1 cellular context compared by ENCODE assay signal in the genomic region with DNA sequence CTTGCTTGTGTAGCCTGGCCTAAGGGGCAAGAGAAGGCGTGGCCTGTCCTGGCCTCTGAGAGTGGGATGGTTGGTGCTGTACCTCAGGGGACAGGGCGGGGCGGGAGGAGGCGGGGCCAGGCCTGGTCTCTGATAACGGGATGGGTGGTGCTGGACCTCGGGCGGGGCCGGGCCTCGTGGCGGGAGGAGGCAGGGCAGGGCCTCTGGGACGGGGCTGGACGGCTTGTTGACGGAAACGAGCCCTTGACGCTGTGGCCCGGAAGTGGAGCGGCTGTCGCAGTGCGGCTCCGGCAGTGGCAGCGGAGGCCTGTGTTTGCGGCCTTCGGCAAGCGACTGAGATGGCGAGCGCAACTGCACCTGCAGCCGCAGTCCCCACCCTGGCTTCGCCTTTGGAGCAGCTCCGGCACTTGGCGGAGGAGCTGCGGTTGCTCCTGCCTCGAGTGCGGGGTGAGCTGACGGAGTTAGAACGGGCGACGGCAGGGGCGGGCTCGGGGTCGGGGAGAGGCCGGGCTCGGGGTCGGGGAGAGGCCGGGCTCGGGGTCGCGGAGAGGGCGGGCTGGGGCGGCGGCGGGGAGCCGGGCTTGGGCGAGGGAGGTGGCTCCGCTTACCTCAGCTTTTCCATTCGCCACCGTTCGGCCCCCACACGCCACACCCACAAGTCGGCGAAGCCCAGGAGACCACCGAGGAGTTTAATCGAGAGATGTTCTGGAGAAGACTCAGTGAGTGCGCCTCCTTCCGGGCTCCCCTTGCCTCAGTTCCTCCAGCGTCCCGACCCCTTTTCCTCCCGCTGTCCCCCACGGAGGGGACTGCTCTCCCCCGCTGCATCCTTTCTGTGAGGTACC.
TF ChIP-seq lines count a peak whose summit lies in the region.

A gene with protein sequence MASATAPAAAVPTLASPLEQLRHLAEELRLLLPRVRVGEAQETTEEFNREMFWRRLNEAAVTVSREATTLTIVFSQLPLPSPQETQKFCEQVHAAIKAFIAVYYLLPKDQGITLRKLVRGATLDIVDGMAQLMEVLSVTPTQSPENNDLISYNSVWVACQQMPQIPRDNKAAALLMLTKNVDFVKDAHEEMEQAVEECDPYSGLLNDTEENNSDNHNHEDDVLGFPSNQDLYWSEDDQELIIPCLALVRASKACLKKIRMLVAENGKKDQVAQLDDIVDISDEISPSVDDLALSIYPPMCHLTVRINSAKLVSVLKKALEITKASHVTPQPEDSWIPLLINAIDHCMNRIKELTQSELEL (plus strand): TSS at position 243 of the 842 bp plus-strand sequence. CDS start 96 bp downstream, at position 339.

TF ChIP-seq in GM12878, 131 proteins besides CTCF, POLR2A, EP300 and RAD21 (continued from another document):
- TF ChIP-seq NFYA (IDR thresholded peaks at IDR 0.05; ENCODE audit: borderline replicate concordance, low read depth, low read length) (no peak), DPF2 (IDR thresholded peaks at IDR 0.05) (no peak), RCOR1 (conservative IDR thresholded peaks at IDR 0.05; ENCODE audit: low read depth, low read length) (no peak), NBN (IDR thresholded peaks at IDR 0.05) (no peak), PML (IDR thresholded peaks at IDR 0.05; ENCODE audit: low read length) (peak; percentile 80), CEBPB (IDR thresholded peaks at IDR 0.05; ENCODE audit: borderline replicate concordance in 1 of 2, low read depth in 2 of 2, low read length in 2 of 2) (no peak), FOS (IDR thresholded peaks at IDR 0.05; ENCODE audit: borderline replicate concordance, extremely low read depth, insufficient read length) (no peak), YY1 (IDR thresholded peaks at IDR 0.05; ENCODE audit: low read depth, low read length) (peak; percentile 65), PAX8 (IDR thresholded peaks at IDR 0.05) (no peak)
- TF ChIP-seq, protein P1, sequence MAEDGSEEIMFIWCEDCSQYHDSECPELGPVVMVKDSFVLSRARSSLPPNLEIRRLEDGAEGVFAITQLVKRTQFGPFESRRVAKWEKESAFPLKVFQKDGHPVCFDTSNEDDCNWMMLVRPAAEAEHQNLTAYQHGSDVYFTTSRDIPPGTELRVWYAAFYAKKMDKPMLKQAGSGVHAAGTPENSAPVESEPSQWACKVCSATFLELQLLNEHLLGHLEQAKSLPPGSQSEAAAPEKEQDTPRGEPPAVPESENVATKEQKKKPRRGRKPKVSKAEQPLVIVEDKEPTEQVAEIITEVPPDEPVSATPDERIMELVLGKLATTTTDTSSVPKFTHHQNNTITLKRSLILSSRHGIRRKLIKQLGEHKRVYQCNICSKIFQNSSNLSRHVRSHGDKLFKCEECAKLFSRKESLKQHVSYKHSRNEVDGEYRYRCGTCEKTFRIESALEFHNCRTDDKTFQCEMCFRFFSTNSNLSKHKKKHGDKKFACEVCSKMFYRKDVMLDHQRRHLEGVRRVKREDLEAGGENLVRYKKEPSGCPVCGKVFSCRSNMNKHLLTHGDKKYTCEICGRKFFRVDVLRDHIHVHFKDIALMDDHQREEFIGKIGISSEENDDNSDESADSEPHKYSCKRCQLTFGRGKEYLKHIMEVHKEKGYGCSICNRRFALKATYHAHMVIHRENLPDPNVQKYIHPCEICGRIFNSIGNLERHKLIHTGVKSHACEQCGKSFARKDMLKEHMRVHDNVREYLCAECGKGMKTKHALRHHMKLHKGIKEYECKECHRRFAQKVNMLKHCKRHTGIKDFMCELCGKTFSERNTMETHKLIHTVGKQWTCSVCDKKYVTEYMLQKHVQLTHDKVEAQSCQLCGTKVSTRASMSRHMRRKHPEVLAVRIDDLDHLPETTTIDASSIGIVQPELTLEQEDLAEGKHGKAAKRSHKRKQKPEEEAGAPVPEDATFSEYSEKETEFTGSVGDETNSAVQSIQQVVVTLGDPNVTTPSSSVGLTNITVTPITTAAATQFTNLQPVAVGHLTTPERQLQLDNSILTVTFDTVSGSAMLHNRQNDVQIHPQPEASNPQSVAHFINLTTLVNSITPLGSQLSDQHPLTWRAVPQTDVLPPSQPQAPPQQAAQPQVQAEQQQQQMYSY (CRISPR knock-in tag; IDR thresholded peaks at IDR 0.05) = no peak
- TF ChIP-seq, protein P2, sequence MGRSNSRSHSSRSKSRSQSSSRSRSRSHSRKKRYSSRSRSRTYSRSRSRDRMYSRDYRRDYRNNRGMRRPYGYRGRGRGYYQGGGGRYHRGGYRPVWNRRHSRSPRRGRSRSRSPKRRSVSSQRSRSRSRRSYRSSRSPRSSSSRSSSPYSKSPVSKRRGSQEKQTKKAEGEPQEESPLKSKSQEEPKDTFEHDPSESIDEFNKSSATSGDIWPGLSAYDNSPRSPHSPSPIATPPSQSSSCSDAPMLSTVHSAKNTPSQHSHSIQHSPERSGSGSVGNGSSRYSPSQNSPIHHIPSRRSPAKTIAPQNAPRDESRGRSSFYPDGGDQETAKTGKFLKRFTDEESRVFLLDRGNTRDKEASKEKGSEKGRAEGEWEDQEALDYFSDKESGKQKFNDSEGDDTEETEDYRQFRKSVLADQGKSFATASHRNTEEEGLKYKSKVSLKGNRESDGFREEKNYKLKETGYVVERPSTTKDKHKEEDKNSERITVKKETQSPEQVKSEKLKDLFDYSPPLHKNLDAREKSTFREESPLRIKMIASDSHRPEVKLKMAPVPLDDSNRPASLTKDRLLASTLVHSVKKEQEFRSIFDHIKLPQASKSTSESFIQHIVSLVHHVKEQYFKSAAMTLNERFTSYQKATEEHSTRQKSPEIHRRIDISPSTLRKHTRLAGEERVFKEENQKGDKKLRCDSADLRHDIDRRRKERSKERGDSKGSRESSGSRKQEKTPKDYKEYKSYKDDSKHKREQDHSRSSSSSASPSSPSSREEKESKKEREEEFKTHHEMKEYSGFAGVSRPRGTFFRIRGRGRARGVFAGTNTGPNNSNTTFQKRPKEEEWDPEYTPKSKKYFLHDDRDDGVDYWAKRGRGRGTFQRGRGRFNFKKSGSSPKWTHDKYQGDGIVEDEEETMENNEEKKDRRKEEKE (IDR thresholded peaks at IDR 0.05) = no peak
- TF ChIP-seq, protein P3, sequence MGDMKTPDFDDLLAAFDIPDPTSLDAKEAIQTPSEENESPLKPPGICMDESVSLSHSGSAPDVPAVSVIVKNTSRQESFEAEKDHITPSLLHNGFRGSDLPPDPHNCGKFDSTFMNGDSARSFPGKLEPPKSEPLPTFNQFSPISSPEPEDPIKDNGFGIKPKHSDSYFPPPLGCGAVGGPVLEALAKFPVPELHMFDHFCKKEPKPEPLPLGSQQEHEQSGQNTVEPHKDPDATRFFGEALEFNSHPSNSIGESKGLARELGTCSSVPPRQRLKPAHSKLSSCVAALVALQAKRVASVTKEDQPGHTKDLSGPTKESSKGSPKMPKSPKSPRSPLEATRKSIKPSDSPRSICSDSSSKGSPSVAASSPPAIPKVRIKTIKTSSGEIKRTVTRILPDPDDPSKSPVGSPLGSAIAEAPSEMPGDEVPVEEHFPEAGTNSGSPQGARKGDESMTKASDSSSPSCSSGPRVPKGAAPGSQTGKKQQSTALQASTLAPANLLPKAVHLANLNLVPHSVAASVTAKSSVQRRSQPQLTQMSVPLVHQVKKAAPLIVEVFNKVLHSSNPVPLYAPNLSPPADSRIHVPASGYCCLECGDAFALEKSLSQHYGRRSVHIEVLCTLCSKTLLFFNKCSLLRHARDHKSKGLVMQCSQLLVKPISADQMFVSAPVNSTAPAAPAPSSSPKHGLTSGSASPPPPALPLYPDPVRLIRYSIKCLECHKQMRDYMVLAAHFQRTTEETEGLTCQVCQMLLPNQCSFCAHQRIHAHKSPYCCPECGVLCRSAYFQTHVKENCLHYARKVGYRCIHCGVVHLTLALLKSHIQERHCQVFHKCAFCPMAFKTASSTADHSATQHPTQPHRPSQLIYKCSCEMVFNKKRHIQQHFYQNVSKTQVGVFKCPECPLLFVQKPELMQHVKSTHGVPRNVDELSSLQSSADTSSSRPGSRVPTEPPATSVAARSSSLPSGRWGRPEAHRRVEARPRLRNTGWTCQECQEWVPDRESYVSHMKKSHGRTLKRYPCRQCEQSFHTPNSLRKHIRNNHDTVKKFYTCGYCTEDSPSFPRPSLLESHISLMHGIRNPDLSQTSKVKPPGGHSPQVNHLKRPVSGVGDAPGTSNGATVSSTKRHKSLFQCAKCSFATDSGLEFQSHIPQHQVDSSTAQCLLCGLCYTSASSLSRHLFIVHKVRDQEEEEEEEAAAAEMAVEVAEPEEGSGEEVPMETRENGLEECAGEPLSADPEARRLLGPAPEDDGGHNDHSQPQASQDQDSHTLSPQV (IDR thresholded peaks at IDR 0.05) = no peak
- TF ChIP-seq, protein P4, sequence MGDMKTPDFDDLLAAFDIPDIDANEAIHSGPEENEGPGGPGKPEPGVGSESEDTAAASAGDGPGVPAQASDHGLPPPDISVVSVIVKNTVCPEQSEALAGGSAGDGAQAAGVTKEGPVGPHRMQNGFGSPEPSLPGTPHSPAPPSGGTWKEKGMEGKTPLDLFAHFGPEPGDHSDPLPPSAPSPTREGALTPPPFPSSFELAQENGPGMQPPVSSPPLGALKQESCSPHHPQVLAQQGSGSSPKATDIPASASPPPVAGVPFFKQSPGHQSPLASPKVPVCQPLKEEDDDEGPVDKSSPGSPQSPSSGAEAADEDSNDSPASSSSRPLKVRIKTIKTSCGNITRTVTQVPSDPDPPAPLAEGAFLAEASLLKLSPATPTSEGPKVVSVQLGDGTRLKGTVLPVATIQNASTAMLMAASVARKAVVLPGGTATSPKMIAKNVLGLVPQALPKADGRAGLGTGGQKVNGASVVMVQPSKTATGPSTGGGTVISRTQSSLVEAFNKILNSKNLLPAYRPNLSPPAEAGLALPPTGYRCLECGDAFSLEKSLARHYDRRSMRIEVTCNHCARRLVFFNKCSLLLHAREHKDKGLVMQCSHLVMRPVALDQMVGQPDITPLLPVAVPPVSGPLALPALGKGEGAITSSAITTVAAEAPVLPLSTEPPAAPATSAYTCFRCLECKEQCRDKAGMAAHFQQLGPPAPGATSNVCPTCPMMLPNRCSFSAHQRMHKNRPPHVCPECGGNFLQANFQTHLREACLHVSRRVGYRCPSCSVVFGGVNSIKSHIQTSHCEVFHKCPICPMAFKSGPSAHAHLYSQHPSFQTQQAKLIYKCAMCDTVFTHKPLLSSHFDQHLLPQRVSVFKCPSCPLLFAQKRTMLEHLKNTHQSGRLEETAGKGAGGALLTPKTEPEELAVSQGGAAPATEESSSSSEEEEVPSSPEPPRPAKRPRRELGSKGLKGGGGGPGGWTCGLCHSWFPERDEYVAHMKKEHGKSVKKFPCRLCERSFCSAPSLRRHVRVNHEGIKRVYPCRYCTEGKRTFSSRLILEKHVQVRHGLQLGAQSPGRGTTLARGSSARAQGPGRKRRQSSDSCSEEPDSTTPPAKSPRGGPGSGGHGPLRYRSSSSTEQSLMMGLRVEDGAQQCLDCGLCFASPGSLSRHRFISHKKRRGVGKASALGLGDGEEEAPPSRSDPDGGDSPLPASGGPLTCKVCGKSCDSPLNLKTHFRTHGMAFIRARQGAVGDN (IDR thresholded peaks at IDR 0.05) = peak; percentile 88
TF ChIP-seq in GM12878: peak in this region for 49.
